In the genomic region with DNA sequence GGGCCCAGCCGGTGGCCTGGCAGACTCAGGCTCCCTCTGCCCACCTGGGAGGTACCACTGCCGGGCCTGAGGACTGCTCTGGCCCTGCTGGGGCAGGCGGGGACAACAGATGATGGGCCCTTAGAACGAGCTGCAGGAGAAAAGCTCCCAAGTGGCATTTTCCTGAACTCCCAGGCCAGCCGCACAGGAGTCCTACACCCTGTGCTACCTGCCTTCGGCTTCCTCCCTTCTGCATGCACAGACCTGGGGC, we compare ENCODE assay signal across 10 cellular contexts. TPM values are rescaled to one million over a fixed set of nuclear protein-coding genes. Genes with fewer than 3 reads are reported as not detected.
DNase-seq lines count a peak whose midpoint lies in the region; ATAC-seq, FAIRE-seq and TF ChIP-seq lines count a peak whose summit lies in the region.
"Had no signal": no experiment of that assay in that cellular context is flagged by ENCODE, and none has a peak within 500 bp of the region (broad histone marks: within the 10 kb centered on the region; RNA-seq: fewer than 3 reads in every experiment).

No MANE protein-coding gene starts in this region.

- H2AFZ ChIP-seq in K562 (ENCODE audit: low read depth, low read length), result no peak overlapping the region

- no peak for FAIRE-seq in K562 (lab: Jason Lieb, UNC)
- FAIRE-seq: islet of Langerhans had no signal

- H3K27me3 Mint-ChIP-seq in HFFc6 (ENCODE audit: insufficient read depth), result peaks cover 67% of the 10 kb centered on the region
- no peaks in the 10 kb centered on the region for H3K27me3 Mint-ChIP-seq in mesothelial cell of epicardium (ENCODE audit: low read depth)

- DNase-seq in HFFc6 (no peak), K562 (ENCODE audit: extremely low read depth in 1 of 4, low spot score in 3 of 4) (no peak), mesothelial cell of epicardium (ENCODE audit: low spot score in 2 of 2, unreplicated experiment in 2 of 2) (no peak), DMS 273 (lab: John Stamatoyannopoulos, UW; ENCODE audit: unreplicated experiment) (no peak), occipital lobe (lab: John Stamatoyannopoulos, UW) (no peak), HPDE6-E6E7 (ENCODE audit: extremely low spot score) (no peak)

- H3K4me3 ChIP-seq in K562, result no peak overlapping the region
- H3K4me3 ChIP-seq: adrenal gland had no signal

- no peak for TF ChIP-seq RAD21 in K562 (CRISPR knock-in tag; conservative IDR thresholded peaks at IDR 0.05 in 1 of 2, IDR thresholded peaks at IDR 0.05 in 1 of 2)

- H3K36me3 Mint-ChIP-seq in HFFc6 (ENCODE audit: low read depth) (peaks cover 7% of the 10 kb centered on the region), mesothelial cell of epicardium (peaks cover 10% of the 10 kb centered on the region)

- intact Hi-C loops in K562 (cut with micrococcal nuclease), result no loop called here

- POLR2A ChIA-PET in K562 (lab: Yijun Ruan, JAX), result no interaction called here

- 47% methylated on average over 3 of the region's 6 CpGs for WGBS in K562 (ENCODE audit: insufficient coverage, low coverage, missing lambda C conversion rate)

- H3K79me2 ChIP-seq in K562 (ENCODE audit: control insufficient read depth, insufficient read depth, low read length), result no peaks in the 10 kb centered on the region

- no peak for TF ChIP-seq POLR2A in K562 (conservative IDR thresholded peaks at IDR 0.05)

- peak; percentile 82; the same call in 2 of the 3 replicates for ATAC-seq in K562
- no peak for ATAC-seq in GM21529 (IDR thresholded peaks at IDR 0.05; ENCODE audit: unreplicated experiment)

- H3K4me3 Mint-ChIP-seq in HFFc6 (peak overlapping the region; percentile 17; the same call in 1 of the 2 replicates), mesothelial cell of epicardium (no peak overlapping the region)

- in situ Hi-C loops in K562 (cut with MboI), result loop anchor here (5.0 kb wide), 1 partner anchor 69 kb away; no protein-coding TSS in a partner anchor

- peaks cover 12% of the 10 kb centered on the region for H3K4me1 Mint-ChIP-seq in HFFc6 (ENCODE audit: low read depth)
- H3K4me1 Mint-ChIP-seq in mesothelial cell of epicardium, result peaks cover 10% of the 10 kb centered on the region

- no peaks in the 10 kb centered on the region for H3K9me3 ChIP-seq in K562 (replicated peaks; ENCODE audit: control insufficient read depth, insufficient read depth, low read depth, low read length)
- H3K9me3 ChIP-seq: adrenal gland had no signal

- no peaks in the 10 kb centered on the region; the same call in 1 of the 2 replicates for H4K20me1 ChIP-seq in K562 (replicated peaks; ENCODE audit: control insufficient read depth, insufficient read depth, low read length)

- peaks cover 18% of the 10 kb centered on the region; the same call in 1 of the 3 replicates for H3K36me3 ChIP-seq in K562 (ENCODE audit: control insufficient read depth, insufficient read depth, low read length)

- no peaks in the 10 kb centered on the region for H3K27me3 ChIP-seq in K562 (ENCODE audit: control insufficient read depth in 2 of 2, insufficient read depth in 2 of 2, low read length in 2 of 2)
- H3K27me3 ChIP-seq: adrenal gland had no signal

- no peak overlapping the region for H3K9ac ChIP-seq in K562 (ENCODE audit: insufficient read depth in 1 of 2, low read depth in 2 of 2, low read length in 2 of 2)

- H3K27ac Mint-ChIP-seq in HFFc6, result peak overlapping the region; percentile 96
- peak overlapping the region; percentile 21 for H3K27ac Mint-ChIP-seq in mesothelial cell of epicardium

- H3K27ac ChIP-seq in 22Rv1, result peak overlapping the region; percentile 52
- no peak overlapping the region for H3K27ac ChIP-seq in K562 (ENCODE audit: extremely low read depth, low read depth, low read length)

- H3K9me3 Mint-ChIP-seq in HFFc6, result peaks cover 10% of the 10 kb centered on the region; the same call in 1 of the 2 replicates
- no peaks in the 10 kb centered on the region for H3K9me3 Mint-ChIP-seq in mesothelial cell of epicardium

- CTCF ChIA-PET in K562 (lab: Yijun Ruan, JAX; ENCODE audit: low intra/inter-chr PET ratio), result no interaction called here

- no TSS peak for BruUV-seq in K562 (replicated peaks; lab: Mats Ljungman, UMichigan)

- H3K4me1 ChIP-seq in K562 (replicated peaks in 1 of 2; ENCODE audit: control insufficient read depth in 2 of 2, insufficient read depth in 2 of 2, low read length in 2 of 2), result peaks cover 0 to 24% of the 10 kb centered on the region in 2 experiments; a peak in 2 of 5 replicates

- no peak for TF ChIP-seq EP300 in K562 (IDR thresholded peaks at IDR 0.05; ENCODE audit: low read length)

- TF ChIP-seq CTCF in 22Rv1 (IDR thresholded peaks at IDR 0.05) (no peak), HFFc6 (IDR thresholded peaks at IDR 0.05) (no peak), K562 (IDR thresholded peaks at IDR 0.05 in 2 of 3, conservative IDR thresholded peaks at IDR 0.05 in 1 of 3; ENCODE audit: insufficient read depth in 2 of 3, low read depth in 1 of 3, low read length in 3 of 3) (no peak; a peak in 1 of 6 replicates), mesothelial cell of epicardium (IDR thresholded peaks at IDR 0.05; ENCODE audit: unreplicated experiment) (no peak)

- no peaks in the 10 kb centered on the region for H3K9me1 ChIP-seq in K562 (ENCODE audit: control insufficient read depth, insufficient read depth, low read length)

- H3K4me2 ChIP-seq in K562 (ENCODE audit: insufficient read depth, low read length), result no peak overlapping the region

TF ChIP-seq in K562, 482 proteins besides CTCF, POLR2A, EP300 and RAD21:
- TF ChIP-seq, protein P1, sequence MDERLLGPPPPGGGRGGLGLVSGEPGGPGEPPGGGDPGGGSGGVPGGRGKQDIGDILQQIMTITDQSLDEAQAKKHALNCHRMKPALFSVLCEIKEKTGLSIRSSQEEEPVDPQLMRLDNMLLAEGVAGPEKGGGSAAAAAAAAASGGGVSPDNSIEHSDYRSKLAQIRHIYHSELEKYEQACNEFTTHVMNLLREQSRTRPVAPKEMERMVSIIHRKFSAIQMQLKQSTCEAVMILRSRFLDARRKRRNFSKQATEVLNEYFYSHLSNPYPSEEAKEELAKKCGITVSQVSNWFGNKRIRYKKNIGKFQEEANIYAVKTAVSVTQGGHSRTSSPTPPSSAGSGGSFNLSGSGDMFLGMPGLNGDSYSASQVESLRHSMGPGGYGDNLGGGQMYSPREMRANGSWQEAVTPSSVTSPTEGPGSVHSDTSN (CRISPR knock-in tag; IDR thresholded peaks at IDR 0.05; ENCODE audit: low read depth), result no peak
- TF ChIP-seq, protein P1 (tag; conservative IDR thresholded peaks at IDR 0.05; ENCODE audit: low read depth), result no peak
- no peak for TF ChIP-seq HDGF (IDR thresholded peaks at IDR 0.05)
- TF ChIP-seq ZNF311 (CRISPR knock-in tag; IDR thresholded peaks at IDR 0.05), result no peak
- TF ChIP-seq TEAD1 (CRISPR knock-in tag; IDR thresholded peaks at IDR 0.05), result no peak
- no peak for TF ChIP-seq JUN (IDR thresholded peaks at IDR 0.05; ENCODE audit: borderline replicate concordance, low read depth, low read length)
- no peak for TF ChIP-seq JUN (CRISPR knock-in tag; IDR thresholded peaks at IDR 0.05; ENCODE audit: borderline replicate concordance)
- TF ChIP-seq HMG20A (CRISPR knock-in tag; conservative IDR thresholded peaks at IDR 0.05), result no peak
- TF ChIP-seq KDM2B (CRISPR knock-in tag; IDR thresholded peaks at IDR 0.05), result no peak
- TF ChIP-seq ZNF143 (CRISPR knock-in tag; IDR thresholded peaks at IDR 0.05), result no peak
- TF ChIP-seq CCAR2 (IDR thresholded peaks at IDR 0.05; ENCODE audit: low read depth, low read length), result no peak
- no peak for TF ChIP-seq CCNT2 (IDR thresholded peaks at IDR 0.05; ENCODE audit: borderline replicate concordance, extremely low read depth, insufficient read length, low read depth, low read length)
- no peak for TF ChIP-seq NR4A1 (CRISPR knock-in tag; IDR thresholded peaks at IDR 0.05)
- TF ChIP-seq NR4A1 (tag; IDR thresholded peaks at IDR 0.05), result no peak
- no peak for TF ChIP-seq CBFB (CRISPR knock-in tag; IDR thresholded peaks at IDR 0.05)

RNA-seq across cellular contexts. Expression of a gene that starts 41.3 kb away (rescaled TPM):
- 100 to 1,000 TPM; 497 to 624 (median 521) TPM for total RNA-seq in HFFc6 (2021; fragmentation: NEBNext Ultra II Directional; extraction: Animal tissue kit (Norgen Biotek cat#: 25700))
- total RNA-seq in K562 (2011; cell fraction: chromatin; rRNA removed; ENCODE audit: low replicate concordance), result 1.8 and 4.2 TPM in 2 replicates
- total RNA-seq in K562 (2011; cell fraction: nucleolus; rRNA removed), result 1.3 and 2.0 TPM in 2 replicates
- 3.9 and 5.3 TPM in 2 replicates for total RNA-seq in K562 (2011; cell fraction: nucleoplasm; rRNA removed)
- total RNA-seq in K562 (2014; rRNA removed) (47.7 and 51.8 TPM in 2 replicates), K562 (2014; rRNA removed; fragmentation: Illumina TruSeq; extraction: Trizol) (61.0 and 63.1 TPM in 2 replicates), K562 (2015; rRNA removed; fragmentation: Illumina TruSeq; extraction: Trizol) (62.3 and 63.1 TPM in 2 replicates), K562 (2021) (68.2 and 77.6 TPM in 2 replicates), mesothelial cell of epicardium (192 to 199 TPM (median 193 TPM) in 3 replicates), occipital lobe (295 TPM)
- polyA plus RNA-seq in K562 (2011; rRNA removed) (25.7 and 38.1 TPM in 2 replicates), K562 (2014; fragmentation: Illumina TruSeq; extraction: Trizol) (87.6 and 88.3 TPM in 2 replicates), K562 (2014; fragmentation: Nextera tagmentation; extraction: Ambion mirVana) (10 to 100 TPM; 37.5 to 47.7 TPM), K562 (2014; rRNA removed) (47.9 and 64.3 TPM in 2 replicates)
- 4.8 and 16.4 TPM in 2 replicates for polyA plus RNA-seq in K562 (2011; cell fraction: cytosol; rRNA removed)
- 4.9 and 14.9 TPM in 2 replicates for polyA plus RNA-seq in K562 (2011; cell fraction: nucleus; rRNA removed)
- polyA plus RNA-seq in K562 (2012), result 86.2 and 126 TPM in 2 replicates
- 8.1 and 20.3 TPM in 2 replicates for polyA minus RNA-seq in K562 (2011; rRNA and poly(A)+ RNA removed)
- 14.6 and 17.2 TPM in 2 replicates for polyA minus RNA-seq in K562 (2011; cell fraction: cytosol; rRNA and poly(A)+ RNA removed)
- 1.1 and 3.7 TPM in 2 replicates for polyA minus RNA-seq in K562 (2011; cell fraction: nucleus; rRNA and poly(A)+ RNA removed)
